In genomic region chr1:108692724-108693655, GRCh38 we compare ENCODE assay signal across 8 cellular contexts. TPM values are rescaled to one million over a fixed set of nuclear protein-coding genes. Genes with fewer than 3 reads are reported as not detected.
DNase-seq lines count a peak whose midpoint lies in the region; ATAC-seq and TF ChIP-seq lines count a peak whose summit lies in the region.

No MANE protein-coding gene starts in this region.

- peak overlapping the region; percentile 99 for H3K27ac Mint-ChIP-seq in activated CD4-positive, alpha-beta T cell treated with anti-CD3 and anti-CD28 coated beads, Interleukin-2, amount 10 ng/mL, durations not matched to agents 7 days and 5 days

- TF ChIP-seq CTCF in coronary artery (IDR thresholded peaks at IDR 0.05) (peak; percentile 22), lower lobe of right lung (IDR thresholded peaks at IDR 0.05) (no peak)

- peaks cover 28% of the 10 kb centered on the region for H3K36me3 ChIP-seq in lower lobe of right lung

- H3K4me3 ChIP-seq in coronary artery (peak overlapping the region; percentile 84), lower lobe of right lung (peak overlapping the region; percentile 75)

- H3K27me3 ChIP-seq in lower lobe of right lung (ENCODE audit: low read depth), result no peaks in the 10 kb centered on the region

- in situ Hi-C loops in ACHN (cut with HindIII; ENCODE audit: low pct_ligation_motif_present, low pct_unique_long_range_greater_than_20kb, low sequenced_read_pairs), result no loop called here

- peaks cover 47% of the 10 kb centered on the region for H3K4me1 Mint-ChIP-seq in activated CD4-positive, alpha-beta T cell treated with anti-CD3 and anti-CD28 coated beads, Interleukin-2, amount 10 ng/mL, durations not matched to agents 7 days and 5 days

- no peaks in the 10 kb centered on the region for H3K9me3 ChIP-seq in lower lobe of right lung

- H3K36me3 Mint-ChIP-seq in activated CD4-positive, alpha-beta T cell treated with anti-CD3 and anti-CD28 coated beads, Interleukin-2, amount 10 ng/mL, durations not matched to agents 7 days and 5 days (ENCODE audit: low read depth), result peaks cover 48% of the 10 kb centered on the region

- CTCF ChIA-PET in activated CD4-positive, alpha-beta T cell treated with anti-CD3 and anti-CD28 coated beads, Interleukin-2, amount 10 ng/mL, durations not matched to agents 7 days and 5 days (lab: Charles Lee), result interaction anchor here (0.5 to 3.1 kb wide), 17 partner anchors 10 to 839 kb away, joined by 3 to 20 read pairs (median 5); partner anchors contain the start of genes EEIG2 and HENMT1

- H3K27ac ChIP-seq in coronary artery (peak overlapping the region; percentile 83 to 98), lower lobe of right lung (peak overlapping the region; percentile 97)

- H3K27me3 Mint-ChIP-seq in activated CD4-positive, alpha-beta T cell treated with anti-CD3 and anti-CD28 coated beads, Interleukin-2, amount 10 ng/mL, durations not matched to agents 7 days and 5 days, result peaks cover 5% of the 10 kb centered on the region

- intact Hi-C loops in lower lobe of right lung (cut with DNase I), result no loop called here

- H3K4me3 Mint-ChIP-seq in activated CD4-positive, alpha-beta T cell treated with anti-CD3 and anti-CD28 coated beads, Interleukin-2, amount 10 ng/mL, durations not matched to agents 7 days and 5 days, result peak overlapping the region; percentile 96

- POLR2A ChIA-PET in activated CD4-positive, alpha-beta T cell treated with anti-CD3 and anti-CD28 coated beads, Interleukin-2, amount 10 ng/mL, durations not matched to agents 7 days and 5 days (lab: Charles Lee), result interaction anchor here (0.7 to 2.7 kb wide), 8 partner anchors 10 to 133 kb away, joined by 3 to 24 read pairs (median 4); partner anchors contain the start of genes EEIG2, HENMT1 and STXBP3

- ATAC-seq in GM18858 (IDR thresholded peaks at IDR 0.05; ENCODE audit: unreplicated experiment) (peak; percentile 64), HG03066 (IDR thresholded peaks at IDR 0.05; ENCODE audit: low read depth, unreplicated experiment) (peak; percentile 50), lower lobe of right lung (peak; percentile 75 to 83)

- peaks cover 32% of the 10 kb centered on the region for H3K4me1 ChIP-seq in lower lobe of right lung

- DNase-seq in ACHN (peak; percentile 67), NCI-H226 (peak; percentile 31), coronary artery (ENCODE audit: low spot score) (peak; percentile 85), lower lobe of right lung (peak; percentile 52)
- DNase-seq in activated CD4-positive, alpha-beta T cell treated with anti-CD3 and anti-CD28 coated beads, Interleukin-2, amount 10 ng/mL, durations not matched to agents 7 days and 5 days, result peak; percentile 89
- peak; percentile 55 for DNase-seq in stimulated activated CD8-positive, alpha-beta memory T cell treated with anti-CD3 and anti-CD28 coated beads, Interleukin-15, amount 100 ng/mL, for 1 hour (ENCODE audit: low read depth)

- H3K9me3 Mint-ChIP-seq in activated CD4-positive, alpha-beta T cell treated with anti-CD3 and anti-CD28 coated beads, Interleukin-2, amount 10 ng/mL, durations not matched to agents 7 days and 5 days, result no peaks in the 10 kb centered on the region

RNA-seq across cellular contexts. Expression of gene PRPF38B, which starts 0.9 kb away (rescaled TPM):
- total RNA-seq in activated CD4-positive, alpha-beta T cell treated with anti-CD3 and anti-CD28 coated beads, Interleukin-2, amount 10 ng/mL, durations not matched to agents 7 days and 5 days, result 10 to 100 TPM; 76.4 to 79.8 TPM
- 41.0 TPM for total RNA-seq in lower lobe of right lung

RNA-seq across cellular contexts. Expression of gene FNDC7, which starts 19.7 kb away (rescaled TPM):
- total RNA-seq in activated CD4-positive, alpha-beta T cell treated with anti-CD3 and anti-CD28 coated beads, Interleukin-2, amount 10 ng/mL, durations not matched to agents 7 days and 5 days, result not detected
- total RNA-seq in lower lobe of right lung, result not detected

RNA-seq across cellular contexts. Expression of gene HENMT1, which starts 32.1 kb away (rescaled TPM):
- total RNA-seq in activated CD4-positive, alpha-beta T cell treated with anti-CD3 and anti-CD28 coated beads, Interleukin-2, amount 10 ng/mL, durations not matched to agents 7 days and 5 days, result 10 to 100 TPM; 22.7 to 23.6 TPM
- 6.5 TPM for total RNA-seq in lower lobe of right lung

RNA-seq across cellular contexts. Expression of gene STXBP3, which starts 53.5 kb away (rescaled TPM):
- 10 to 100 TPM; 49.8 to 55.3 TPM for total RNA-seq in activated CD4-positive, alpha-beta T cell treated with anti-CD3 and anti-CD28 coated beads, Interleukin-2, amount 10 ng/mL, durations not matched to agents 7 days and 5 days
- total RNA-seq in lower lobe of right lung, result 54.4 TPM

Comparison
In these comparisons a context has a peak if more than half of its experiments do, and no peak if none do; other contexts are left out.
1. Peak in every context shown above with its lines: DNase-seq, ATAC-seq, H3K4me3 ChIP-seq and H3K27ac ChIP-seq.
2. DNase-seq: peak in every context shown above with its lines; median percentile 89 in activated CD4-positive, alpha-beta T cell treated with anti-CD3 and anti-CD28 coated beads, Interleukin-2, amount 10 ng/mL, durations not matched to agents 7 days and 5 days; 85 in coronary artery; 67 in ACHN; 55 in stimulated activated CD8-positive, alpha-beta memory T cell treated with anti-CD3 and anti-CD28 coated beads, Interleukin-15, amount 100 ng/mL, for 1 hour; 52 in lower lobe of right lung; 31 in NCI-H226.